ENCODE assay signal across 36 cellular contexts in genomic region chr7:113625494-113626102, GRCh38.
DNase-seq lines count a peak whose midpoint lies in the region; ATAC-seq, FAIRE-seq and TF ChIP-seq lines count a peak whose summit lies in the region.
"Had no signal": no experiment of that assay in that cellular context is flagged by ENCODE, and none has a peak within 500 bp of the region (broad histone marks: within the 10 kb centered on the region; RNA-seq: fewer than 3 reads in every experiment).

No MANE protein-coding gene starts in this region.

- no peak overlapping the region for H2AFZ ChIP-seq in HepG2 (ENCODE audit: low read length)
- no peak overlapping the region for H2AFZ ChIP-seq in K562 (ENCODE audit: low read depth, low read length)

- H4K20me1 ChIP-seq in HepG2 (ENCODE audit: insufficient read depth, low read length): no peaks in the 10 kb centered on the region
- no peaks in the 10 kb centered on the region for H4K20me1 ChIP-seq in K562 (replicated peaks; ENCODE audit: control insufficient read depth, insufficient read depth, low read length)
- H4K20me1 ChIP-seq: BLaER1; BLaER1 treated with 17β-estradiol and CSF1 and Interleukin-3, amounts not matched to agents 10 nM and 100 nM had no signal

- H3K4me3 ChIP-seq in HepG2 (replicated peaks in 1 of 3; ENCODE audit: insufficient read depth in 1 of 3, low read depth in 2 of 3, low read length in 3 of 3) (no peak overlapping the region), right lobe of liver (no peak overlapping the region), K562 (no peak overlapping the region)
- H3K4me3 ChIP-seq: A549; BLaER1; BLaER1 treated with 17β-estradiol and CSF1 and Interleukin-3, amounts not matched to agents 10 nM and 100 nM had no signal

- no peaks in the 10 kb centered on the region for H3K4me1 ChIP-seq in HepG2 (ENCODE audit: insufficient read depth, low read length)
- no peaks in the 10 kb centered on the region for H3K4me1 ChIP-seq in right lobe of liver
- no peaks in the 10 kb centered on the region for H3K4me1 ChIP-seq in K562 (replicated peaks in 1 of 2; ENCODE audit: control insufficient read depth in 2 of 2, insufficient read depth in 2 of 2, low read length in 2 of 2)
- H3K4me1 ChIP-seq: A549; BE2C; BLaER1; BLaER1 treated with 17β-estradiol and CSF1 and Interleukin-3, amounts not matched to agents 10 nM and 100 nM; Caco-2 had no signal

- FAIRE-seq in HepG2 (lab: Jason Lieb, UNC) (no peak), A204.1 (lab: Jason Lieb, UNC) (peak; percentile 14), K562 (lab: Jason Lieb, UNC) (no peak), endometrium (lab: Jason Lieb, UNC) (peak; percentile 63)
- FAIRE-seq: A549, D721Med had no signal

- H3K79me2 ChIP-seq in HepG2 (ENCODE audit: insufficient read depth, low read length) (no peaks in the 10 kb centered on the region), K562 (ENCODE audit: control insufficient read depth, insufficient read depth, low read length) (no peaks in the 10 kb centered on the region)

- in situ Hi-C loops in HepG2 (cut with HindIII; ENCODE audit: extremely low pct_ligation_motif_present, low pct_unique_long_range_greater_than_20kb) (no loop called here), K562 (cut with MboI) (no loop called here)

- TF ChIP-seq CTCF in HepG2 (CRISPR knock-in tag; IDR thresholded peaks at IDR 0.05): no peak
- no peak for TF ChIP-seq CTCF in right lobe of liver (IDR thresholded peaks at IDR 0.05)
- no peak for TF ChIP-seq CTCF in K562 (IDR thresholded peaks at IDR 0.05 in 2 of 3, conservative IDR thresholded peaks at IDR 0.05 in 1 of 3; ENCODE audit: insufficient read depth in 2 of 3, low read depth in 1 of 3, low read length in 3 of 3)
- no peak for TF ChIP-seq CTCF in mesothelial cell of epicardium (IDR thresholded peaks at IDR 0.05; ENCODE audit: unreplicated experiment)

- H3K36me3 ChIP-seq in HepG2 (replicated peaks in 1 of 2; ENCODE audit: control insufficient read depth in 1 of 2, insufficient read depth in 2 of 2, low read length in 2 of 2) (no peaks in the 10 kb centered on the region), right lobe of liver (no peaks in the 10 kb centered on the region), K562 (ENCODE audit: control insufficient read depth, insufficient read depth, low read length) (no peaks in the 10 kb centered on the region)
- H3K36me3 ChIP-seq: BE2C; BLaER1; BLaER1 treated with 17β-estradiol and CSF1 and Interleukin-3, amounts not matched to agents 10 nM and 100 nM had no signal

- H3K9me3 ChIP-seq in HepG2 (ENCODE audit: low read length) (peaks cover 18% of the 10 kb centered on the region), right lobe of liver (no peaks in the 10 kb centered on the region), K562 (replicated peaks; ENCODE audit: control insufficient read depth, insufficient read depth, low read depth, low read length) (no peaks in the 10 kb centered on the region)
- H3K9me3 ChIP-seq: A549, BE2C had no signal

- BruUV-seq in HepG2 (replicated peaks; lab: Mats Ljungman, UMichigan) (no TSS peak), K562 (replicated peaks; lab: Mats Ljungman, UMichigan) (no TSS peak)

- intact Hi-C loops in HepG2 (cut with micrococcal nuclease; ENCODE audit: unreplicated experiment) (no loop called here), right lobe of liver (cut with DNase I) (no loop called here), K562 (cut with micrococcal nuclease) (no loop called here)

- DNase-seq in HepG2 (ENCODE audit: low spot score) (no peak), right lobe of liver (no peak), K562 (ENCODE audit: extremely low read depth in 1 of 4, low spot score in 3 of 4) (no peak), GF-D8 (lab: John Stamatoyannopoulos, UW) (no peak), mesothelial cell of epicardium (ENCODE audit: low spot score in 2 of 2, unreplicated experiment in 2 of 2) (no peak)
- DNase-seq: 8988T; ACHN; AML-193; BE2C; C1 segment of cervical spinal cord; Caco-2; Calu3; CD4-positive, alpha-beta memory T cell; CD4-positive, alpha-beta T cell; CD4-positive, CD25-positive, alpha-beta regulatory T cell; CD8-positive, alpha-beta memory T cell; CD8-positive, alpha-beta T cell; COR-L47; DMS 273 treated with DMSO at 0.1 percent for 48 hours; DMS153; DMS53; DMS79; DMS79 treated with DMSO at 0.1 percent for 48 hours; DND-41; EL had no signal

- H3K9ac ChIP-seq in HepG2 (ENCODE audit: insufficient read depth, low read depth, low read length): no peak overlapping the region
- no peak overlapping the region for H3K9ac ChIP-seq in K562 (ENCODE audit: insufficient read depth in 1 of 2, low read depth in 2 of 2, low read length in 2 of 2)
- H3K9ac ChIP-seq: BLaER1; BLaER1 treated with 17β-estradiol and CSF1 and Interleukin-3, amounts not matched to agents 10 nM and 100 nM had no signal

- ATAC-seq in HepG2 (no peak), right lobe of liver (no peak), K562 (no peak), GM21528 (IDR thresholded peaks at IDR 0.05; ENCODE audit: low FRiP score, unreplicated experiment) (no peak)
- ATAC-seq: A549; CD8-positive, alpha-beta T cell had no signal

- CTCF ChIA-PET in HepG2 (lab: Yijun Ruan, JAX; ENCODE audit: low intra/inter-chr PET ratio, low total read pairs) (no interaction called here), K562 (lab: Yijun Ruan, JAX; ENCODE audit: low intra/inter-chr PET ratio) (no interaction called here)

- H3K27me3 ChIP-seq in HepG2 (ENCODE audit: control insufficient read depth in 1 of 2, insufficient read depth in 2 of 2, low read length in 2 of 2) (no peaks in the 10 kb centered on the region), right lobe of liver (no peaks in the 10 kb centered on the region), K562 (ENCODE audit: control insufficient read depth in 2 of 2, insufficient read depth in 2 of 2, low read length in 2 of 2) (no peaks in the 10 kb centered on the region)
- H3K27me3 ChIP-seq: BE2C; BLaER1; BLaER1 treated with 17β-estradiol and CSF1 and Interleukin-3, amounts not matched to agents 10 nM and 100 nM had no signal

- no peaks in the 10 kb centered on the region for H3K27me3 Mint-ChIP-seq in mesothelial cell of epicardium (ENCODE audit: low read depth)
- H3K27me3 Mint-ChIP-seq: B cell; CD4-positive, alpha-beta memory T cell; CD4-positive, alpha-beta T cell; CD4-positive, CD25-positive, alpha-beta regulatory T cell had no signal

- no peaks in the 10 kb centered on the region for H3K36me3 Mint-ChIP-seq in mesothelial cell of epicardium
- H3K36me3 Mint-ChIP-seq: CD14-positive monocyte; CD4-positive, alpha-beta memory T cell; CD4-positive, CD25-positive, alpha-beta regulatory T cell; CD8-positive, alpha-beta T cell had no signal

- TF ChIP-seq RAD21 in HepG2 (CRISPR knock-in tag; IDR thresholded peaks at IDR 0.05): no peak
- no peak for TF ChIP-seq RAD21 in K562 (CRISPR knock-in tag; conservative IDR thresholded peaks at IDR 0.05 in 1 of 2, IDR thresholded peaks at IDR 0.05 in 1 of 2)

- H3K4me2 ChIP-seq in HepG2 (ENCODE audit: low read depth, low read length) (no peak overlapping the region), K562 (ENCODE audit: insufficient read depth, low read length) (no peak overlapping the region)
- H3K4me2 ChIP-seq: A549; BLaER1; BLaER1 treated with 17β-estradiol and CSF1 and Interleukin-3, amounts not matched to agents 10 nM and 100 nM had no signal

- H3K27ac Mint-ChIP-seq in mesothelial cell of epicardium: no peak overlapping the region
- H3K27ac Mint-ChIP-seq: B cell; CD14-positive monocyte; CD4-positive, alpha-beta memory T cell; CD4-positive, alpha-beta T cell; CD4-positive, CD25-positive, alpha-beta regulatory T cell; CD8-positive, alpha-beta memory T cell; CD8-positive, alpha-beta T cell had no signal

- TF ChIP-seq POLR2A in HepG2 (IDR thresholded peaks at IDR 0.05; ENCODE audit: insufficient read depth in 1 of 2, low read depth in 2 of 2, low read length in 2 of 2): no peak
- TF ChIP-seq POLR2A in right lobe of liver (IDR thresholded peaks at IDR 0.05): no peak
- TF ChIP-seq POLR2A in K562 (conservative IDR thresholded peaks at IDR 0.05): no peak

- POLR2A ChIA-PET in HepG2 (lab: Yijun Ruan, JAX) (no interaction called here), K562 (lab: Yijun Ruan, JAX) (interaction anchor here (1.2 kb wide), 1 partner anchor 10 kb away, joined by 3 read pairs; no protein-coding TSS in a partner anchor)

- H3K27ac ChIP-seq in HepG2 (ENCODE audit: extremely low read length, insufficient read depth, low read length) (no peak overlapping the region), right lobe of liver (no peak overlapping the region), K562 (ENCODE audit: extremely low read depth, low read depth, low read length) (no peak overlapping the region)
- H3K27ac ChIP-seq: 22Rv1; A549; BLaER1; BLaER1 treated with 17β-estradiol and CSF1 and Interleukin-3, amounts not matched to agents 10 nM and 100 nM; C4-2B had no signal

- peaks cover 63% of the 10 kb centered on the region for H3K9me3 Mint-ChIP-seq in mesothelial cell of epicardium
- H3K9me3 Mint-ChIP-seq: CD4-positive, alpha-beta T cell had no signal

- H3K4me1 Mint-ChIP-seq in mesothelial cell of epicardium: no peaks in the 10 kb centered on the region
- H3K4me1 Mint-ChIP-seq: B cell; CD14-positive monocyte; CD4-positive, alpha-beta memory T cell; CD8-positive, alpha-beta memory T cell had no signal

- no peak overlapping the region for H3K4me3 Mint-ChIP-seq in mesothelial cell of epicardium
- H3K4me3 Mint-ChIP-seq: B cell; CD14-positive monocyte; CD4-positive, alpha-beta memory T cell; CD4-positive, alpha-beta T cell; CD4-positive, CD25-positive, alpha-beta regulatory T cell; CD8-positive, alpha-beta memory T cell; CD8-positive, alpha-beta T cell had no signal

- no peak for TF ChIP-seq EP300 in HepG2 (IDR thresholded peaks at IDR 0.05; ENCODE audit: low read depth in 2 of 2, low read length in 2 of 2)
- TF ChIP-seq EP300 in HepG2 (CRISPR knock-in tag; IDR thresholded peaks at IDR 0.05; ENCODE audit: borderline replicate concordance): no peak
- TF ChIP-seq EP300 in K562 (IDR thresholded peaks at IDR 0.05; ENCODE audit: low read length): no peak

- no peaks in the 10 kb centered on the region for H3K9me1 ChIP-seq in K562 (ENCODE audit: control insufficient read depth, insufficient read depth, low read length)

TF ChIP-seq in HepG2, 621 proteins besides CTCF, POLR2A, EP300 and RAD21 (continues in another document):
- no peak for TF ChIP-seq KLF6 (CRISPR knock-in tag; IDR thresholded peaks at IDR 0.05)
- no peak for TF ChIP-seq ZBTB20 (CRISPR knock-in tag; IDR thresholded peaks at IDR 0.05; ENCODE audit: borderline replicate concordance, low read depth)

TF ChIP-seq in K562, 482 proteins besides CTCF, POLR2A, EP300 and RAD21 (continues in another document):
- TF ChIP-seq HNRNPK (IDR thresholded peaks at IDR 0.05; ENCODE audit: low read depth, low read length, poor library complexity, severe bottlenecking) (peak; percentile 94), PCBP1 (IDR thresholded peaks at IDR 0.05; ENCODE audit: low read depth, low read length, poor library complexity, severe bottlenecking) (peak; percentile 81), EWSR1 (IDR thresholded peaks at IDR 0.05; ENCODE audit: borderline replicate concordance, low read depth, partially characterized antibody) (no peak), SIN3A (IDR thresholded peaks at IDR 0.05; ENCODE audit: borderline replicate concordance in 2 of 2, control insufficient read depth in 1 of 2, low read depth in 2 of 2, low read length in 2 of 2) (no peak)

Comparison
In these comparisons a context has a peak if more than half of its experiments do, and no peak if none do; other contexts are left out.
1. Of the 241 proteins assayed by ChIP-seq in both HepG2 and K562: peak only in HepG2: none; only in K562: PCBP1 and PCBP2; in both: HNRNPK; in neither: 238.